In the genomic region with DNA sequence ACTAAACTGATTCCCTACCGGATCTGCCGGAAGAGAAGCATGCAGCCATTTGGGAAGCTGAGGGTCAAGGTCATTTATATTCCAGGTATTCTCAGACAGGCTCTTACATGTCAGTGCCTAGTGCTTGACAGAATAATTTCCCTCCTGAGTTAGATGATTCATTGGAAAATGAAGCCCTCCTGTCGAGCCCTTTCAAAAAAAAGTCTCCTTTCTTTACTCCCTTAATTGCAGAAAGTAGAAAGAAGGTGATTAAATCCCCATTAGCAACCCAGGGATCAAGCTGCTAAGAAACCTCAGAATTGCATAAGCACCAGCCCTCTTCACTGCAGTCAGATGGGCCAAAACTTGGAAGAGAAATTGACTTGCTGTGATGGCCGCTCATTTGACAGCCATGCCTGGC, we compare ENCODE assay signal across 14 cellular contexts.
DNase-seq lines count a peak whose midpoint lies in the region; ATAC-seq and TF ChIP-seq lines count a peak whose summit lies in the region.
"Had no signal": no experiment of that assay in that cellular context is flagged by ENCODE, and none has a peak within 500 bp of the region (broad histone marks: within the 10 kb centered on the region; RNA-seq: fewer than 3 reads in every experiment).

No MANE protein-coding gene starts in this region.

- ATAC-seq in sciatic nerve: no peak
- no peak for ATAC-seq in GM21381 (IDR thresholded peaks at IDR 0.05; ENCODE audit: unreplicated experiment)
- ATAC-seq in body of pancreas: no peak
- ATAC-seq: right cardiac atrium had no signal

- peaks cover 91% of the 10 kb centered on the region for H3K4me1 ChIP-seq in CD4-positive, alpha-beta memory T cell (ENCODE audit: insufficient read depth, low read length)
- H3K4me1 ChIP-seq in body of pancreas: peaks cover 15% of the 10 kb centered on the region

- in situ Hi-C loops in KBM-7 (cut with MboI; ENCODE audit: low pct_unique_long_range_greater_than_20kb, low sequenced_read_pairs): no loop called here

- no peaks in the 10 kb centered on the region for H3K27me3 ChIP-seq in CD4-positive, alpha-beta memory T cell (ENCODE audit: insufficient read depth, low read length)
- H3K27me3 ChIP-seq in body of pancreas: no peaks in the 10 kb centered on the region
- H3K27me3 ChIP-seq: cardiac muscle cell, esophagus muscularis mucosa had no signal

- intact Hi-C loops in CD4-positive, alpha-beta memory T cell (cut with micrococcal nuclease): no loop called here
- intact Hi-C loops in sciatic nerve (cut with DNase I) (loop anchor here (5.0 kb wide), 1 partner anchor 208 kb away; no protein-coding TSS in a partner anchor), body of pancreas (cut with DNase I) (loop anchor here (5.0 kb wide), 1 partner anchor 218 kb away; no protein-coding TSS in a partner anchor)

- POLR2A ChIA-PET in CD4-positive, alpha-beta memory T cell (lab: Charles Lee; ENCODE audit: partially characterized antibody): interaction anchor here (1.2 to 6.1 kb wide), 9 partner anchors 8 to 167 kb away, joined by 3 to 76 read pairs (median 27); partner anchors contain the start of gene RIPOR2
- POLR2A ChIA-PET in RWPE1 (lab: Yijun Ruan, JAX; ENCODE audit: low non-redundant PET): no interaction called here

- peak overlapping the region; percentile 61 for H3K27ac ChIP-seq in CD4-positive, alpha-beta memory T cell (ENCODE audit: low read depth, low read length)
- H3K27ac ChIP-seq in RWPE1 (no peak overlapping the region), body of pancreas (no peak overlapping the region)
- H3K27ac ChIP-seq: cardiac muscle cell, esophagus muscularis mucosa had no signal

- peaks cover 70 to 90% (median 81%) of the 10 kb centered on the region in 4 donors for H3K4me1 Mint-ChIP-seq in CD4-positive, alpha-beta memory T cell
- peaks cover 81 to 92% of the 10 kb centered on the region in 2 donors for H3K4me1 Mint-ChIP-seq in immature natural killer cell

- H3K4me3 ChIP-seq in CD4-positive, alpha-beta memory T cell (ENCODE audit: low read length in 2 of 2): no peak overlapping the region
- no peak overlapping the region for H3K4me3 ChIP-seq in body of pancreas
- H3K4me3 ChIP-seq: cardiac muscle cell, esophagus muscularis mucosa had no signal

- no peaks in the 10 kb centered on the region for H3K27me3 Mint-ChIP-seq in CD4-positive, alpha-beta memory T cell
- peaks cover 0 to 8% (median 0%) of the 10 kb centered on the region in 3 donors for H3K27me3 Mint-ChIP-seq in immature natural killer cell (ENCODE audit: low read depth in 3 of 3)

- no peaks in the 10 kb centered on the region for H3K9me3 Mint-ChIP-seq in CD4-positive, alpha-beta memory T cell
- H3K9me3 Mint-ChIP-seq in immature natural killer cell: no peaks in the 10 kb centered on the region
- H3K9me3 Mint-ChIP-seq: mesothelial cell of epicardium had no signal

- H3K36me3 Mint-ChIP-seq in CD4-positive, alpha-beta memory T cell: peaks cover 79 to 97% of the 10 kb centered on the region in 2 donors
- H3K36me3 Mint-ChIP-seq in immature natural killer cell: peaks cover 21 to 69% (median 64%) of the 10 kb centered on the region in 3 donors
- H3K36me3 Mint-ChIP-seq: mesothelial cell of epicardium had no signal

- 82 to 93% methylated on average over 4 of the region's 4 CpGs for WGBS in body of pancreas, 2 donors

- H3K4me3 Mint-ChIP-seq in CD4-positive, alpha-beta memory T cell: peak overlapping the region in 7 of 8 donors; percentile 62 to 87 (median 80)
- H3K4me3 Mint-ChIP-seq in immature natural killer cell: peak overlapping the region in 2 of 5 donors; percentile 69 to 79
- H3K4me3 Mint-ChIP-seq: mesothelial cell of epicardium had no signal

- H3K36me3 ChIP-seq in CD4-positive, alpha-beta memory T cell (ENCODE audit: insufficient read depth, low read length): peaks cover 78% of the 10 kb centered on the region
- no peaks in the 10 kb centered on the region for H3K36me3 ChIP-seq in body of pancreas (replicated peaks in 1 of 2; ENCODE audit: insufficient read depth in 1 of 2, low read depth in 2 of 2)
- H3K36me3 ChIP-seq: cardiac muscle cell had no signal

- DNase-seq in CD4-positive, alpha-beta memory T cell: no peak
- DNase-seq in KBM-7 (peak; percentile 15), RWPE1 (ENCODE audit: low spot score) (peak; percentile 57), immature natural killer cell (no peak), sciatic nerve (ENCODE audit: low spot score) (no peak), glomerular visceral epithelial cell (ENCODE audit: extremely low spot score) (no peak), body of pancreas (no peak)
- DNase-seq: Calu3, NCI-H524, right cardiac atrium had no signal

- CTCF ChIA-PET in CD4-positive, alpha-beta memory T cell (lab: Charles Lee; ENCODE audit: partially characterized antibody): interaction anchor here (0.8 to 7.4 kb wide), 8 partner anchors 27 to 211 kb away, joined by 3 to 133 read pairs (median 5); no protein-coding TSS in a partner anchor
- CTCF ChIA-PET in RWPE1 (lab: Yijun Ruan, JAX): interaction anchor here (1.2 to 1.9 kb wide), 2 partner anchors 132 to 158 kb away, joined by 5 to 6 read pairs; no protein-coding TSS in a partner anchor

- H3K27ac Mint-ChIP-seq in CD4-positive, alpha-beta memory T cell: peak overlapping the region; percentile 85 to 95 (median 90)
- H3K27ac Mint-ChIP-seq in immature natural killer cell: peak overlapping the region; percentile 89 to 97 (median 94)
- H3K27ac Mint-ChIP-seq: mesothelial cell of epicardium had no signal

- H3K9me3 ChIP-seq in CD4-positive, alpha-beta memory T cell (ENCODE audit: control insufficient read depth in 1 of 2, low read length in 2 of 2): no peaks in the 10 kb centered on the region
- no peaks in the 10 kb centered on the region for H3K9me3 ChIP-seq in body of pancreas
- H3K9me3 ChIP-seq: esophagus muscularis mucosa had no signal

- no peak for TF ChIP-seq POLR2A in body of pancreas (IDR thresholded peaks at IDR 0.05)

- TF ChIP-seq CTCF in RWPE1 (conservative IDR thresholded peaks at IDR 0.05; ENCODE audit: low read depth): no peak
- no peak for TF ChIP-seq CTCF in body of pancreas (IDR thresholded peaks at IDR 0.05)

Comparison
In these comparisons a context has a peak if more than half of its experiments do, and no peak if none do; other contexts are left out.
1. DNase-seq: peak in KBM-7 (single experiment) and RWPE1 (single experiment); none in CD4-positive, alpha-beta memory T cell (0 of 5), immature natural killer cell (0 of 3), sciatic nerve (single experiment), glomerular visceral epithelial cell (single experiment) and body of pancreas (0 of 4).